Comparison of ENCODE assay signal across 16 cellular contexts in the genomic region with DNA sequence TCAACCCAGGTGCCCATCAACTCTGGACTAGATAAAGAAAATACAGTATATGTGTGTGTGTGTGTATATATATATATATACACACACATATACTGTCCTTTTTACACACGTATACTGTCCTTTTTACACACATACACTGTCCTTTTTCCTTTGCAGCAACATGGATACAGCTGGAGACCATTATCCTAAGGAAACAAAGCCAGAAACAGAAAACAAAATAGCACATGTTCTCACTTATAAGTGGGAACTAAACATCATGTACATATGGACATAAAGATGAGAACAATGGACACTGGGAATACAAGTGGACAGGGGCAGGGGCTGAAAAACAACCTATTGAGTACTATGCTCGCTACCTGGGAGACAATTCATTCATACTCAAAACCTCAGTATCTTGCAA. TPM values are rescaled to one million over a fixed set of nuclear protein-coding genes. Genes with fewer than 3 reads are reported as not detected.
"Had no signal": no experiment of that assay in that cellular context is flagged by ENCODE, and none has a peak within 500 bp of the region (broad histone marks: within the 10 kb centered on the region; RNA-seq: fewer than 3 reads in every experiment).

No MANE protein-coding gene starts in this region.

- DNase-seq: activated B cell treated with CpG ODN at 0.5 μM for 24 hours; activated CD8-positive, alpha-beta memory T cell treated with anti-CD3 and anti-CD28 coated beads, Interleukin-2, amount 10 ng/mL, durations not matched to agents 7 days and 5 days; activated naive CD8-positive, alpha-beta T cell treated with anti-CD3 and anti-CD28 coated beads, Interleukin-2, amount 10 ng/mL, durations not matched to agents 7 days and 5 days; effector memory CD8-positive, alpha-beta T cell; head of caudate nucleus; left ventricle myocardium inferior; midbrain; stomach; T-helper 9 cell had no signal

- H3K27ac ChIP-seq: body of pancreas, gastrocnemius medialis, left ventricle myocardium inferior, right atrium auricular region, stomach, vagina had no signal

- H3K4me3 ChIP-seq: body of pancreas, gastrocnemius medialis, left ventricle myocardium inferior, right atrium auricular region, stomach, vagina had no signal

- H3K4me3 Mint-ChIP-seq: activated B cell treated with CpG ODN at 0.5 μM for 24 hours; effector memory CD8-positive, alpha-beta T cell; neural crest cell had no signal

- H3K27me3 ChIP-seq: body of pancreas, gastrocnemius medialis, right atrium auricular region, stomach, vagina had no signal

- ATAC-seq: activated CD8-positive, alpha-beta memory T cell treated with anti-CD3 and anti-CD28 coated beads, Interleukin-2, amount 10 ng/mL, durations not matched to agents 7 days and 5 days; effector memory CD8-positive, alpha-beta T cell had no signal

- H3K27ac Mint-ChIP-seq: activated B cell treated with CpG ODN at 0.5 μM for 24 hours; activated naive CD8-positive, alpha-beta T cell treated with anti-CD3 and anti-CD28 coated beads, Interleukin-2, amount 10 ng/mL, durations not matched to agents 7 days and 5 days; effector memory CD8-positive, alpha-beta T cell; progenitor cell of endocrine pancreas had no signal

- H3K4me1 ChIP-seq: body of pancreas, gastrocnemius medialis had no signal

- H3K9me3 Mint-ChIP-seq: activated B cell treated with CpG ODN at 0.5 μM for 24 hours; activated naive CD8-positive, alpha-beta T cell treated with anti-CD3 and anti-CD28 coated beads, Interleukin-2, amount 10 ng/mL, durations not matched to agents 7 days and 5 days; effector memory CD8-positive, alpha-beta T cell; neural crest cell had no signal

- H3K36me3 ChIP-seq: gastrocnemius medialis, left ventricle myocardium inferior, right atrium auricular region had no signal

- H3K27me3 Mint-ChIP-seq: activated CD8-positive, alpha-beta memory T cell treated with anti-CD3 and anti-CD28 coated beads, Interleukin-2, amount 10 ng/mL, durations not matched to agents 7 days and 5 days; activated naive CD8-positive, alpha-beta T cell treated with anti-CD3 and anti-CD28 coated beads, Interleukin-2, amount 10 ng/mL, durations not matched to agents 7 days and 5 days had no signal

- H3K9me3 ChIP-seq: body of pancreas, gastrocnemius medialis, left ventricle myocardium inferior, right atrium auricular region, stomach, vagina had no signal

RNA-seq across cellular contexts. Expression of a gene that starts 23.8 kb away (rescaled TPM):
- total RNA-seq: neural crest cell, temporal lobe had no signal
